7 cellular contexts compared by ENCODE assay signal in the genomic region with DNA sequence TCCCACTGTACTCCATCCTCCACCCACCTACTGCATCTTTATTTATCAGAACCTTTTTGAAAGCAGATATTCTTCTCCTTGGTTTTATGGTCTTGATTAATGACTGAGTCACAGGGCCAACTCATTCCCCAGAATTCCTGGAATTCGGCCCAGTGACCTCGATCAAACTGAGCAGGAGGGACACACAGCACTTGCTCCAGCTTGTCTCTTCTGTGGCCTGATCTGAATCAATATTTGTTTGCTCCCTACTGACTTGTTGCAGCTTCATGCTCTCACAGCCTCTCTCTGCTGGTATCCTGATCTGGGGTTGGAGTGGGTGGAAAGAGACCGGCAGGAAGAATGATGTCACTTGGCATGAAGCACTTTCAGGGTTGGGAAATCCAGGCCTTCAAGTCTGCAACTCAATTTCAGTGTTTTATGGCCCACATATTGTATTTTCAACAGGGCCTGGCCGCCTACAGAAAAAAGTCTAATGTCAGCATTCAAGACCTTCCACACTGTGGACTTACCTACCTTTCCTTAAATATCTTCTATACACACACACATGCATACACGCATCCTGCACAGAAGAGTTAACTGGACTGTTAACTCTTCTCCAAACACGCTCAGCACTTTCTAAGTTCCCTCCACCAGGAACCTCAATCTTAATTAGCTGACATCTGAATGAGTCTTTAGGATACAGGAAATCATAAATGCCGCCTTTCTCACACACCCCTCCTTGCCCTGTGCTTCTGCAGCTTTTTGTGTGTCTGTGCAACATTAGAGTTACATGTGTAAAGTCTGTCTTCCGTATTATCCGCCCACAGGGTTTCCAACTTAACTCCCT. TPM values are rescaled to one million over a fixed set of nuclear protein-coding genes. Genes with fewer than 3 reads are reported as not detected.
DNase-seq lines count a peak whose midpoint lies in the region; ATAC-seq and TF ChIP-seq lines count a peak whose summit lies in the region.

No MANE protein-coding gene starts in this region.

- peak; percentile 54 for ATAC-seq in thoracic aorta (ENCODE audit: insufficient number of reproducible peaks, low FRiP score, low read depth)

- H3K36me3 ChIP-seq in thoracic aorta, result no peaks in the 10 kb centered on the region

- DNase-seq in G401 (ENCODE audit: low spot score) (peak; percentile 14), NCI-H1092 treated with DMSO at 0.1 percent for 48 hours (lab: John Stamatoyannopoulos, UW) (peak; percentile 73), astrocyte of the spinal cord (ENCODE audit: low read depth, low spot score) (peak; percentile 97), kidney glomerular epithelial cell (lab: John Stamatoyannopoulos, UW) (peak; percentile 98), thoracic aorta (ENCODE audit: low spot score) (peak; percentile 39), NCI-H2227 (lab: John Stamatoyannopoulos, UW; ENCODE audit: unreplicated experiment) (no peak), GM20000 (ENCODE audit: low spot score) (no peak)

- no peak for TF ChIP-seq CTCF in astrocyte of the spinal cord (IDR thresholded peaks at IDR 0.05; ENCODE audit: low read depth, low read length)
- no peak for TF ChIP-seq CTCF in thoracic aorta (IDR thresholded peaks at IDR 0.05)
- TF ChIP-seq CTCF in GM20000 (IDR thresholded peaks at IDR 0.05; ENCODE audit: extremely low read depth, missing control alignments), result no peak

- H3K4me3 ChIP-seq in astrocyte of the spinal cord (ENCODE audit: low read depth, low read length), result peak overlapping the region; percentile 91
- peak overlapping the region; percentile 97 for H3K4me3 ChIP-seq in thoracic aorta

- no peaks in the 10 kb centered on the region for H3K27me3 ChIP-seq in thoracic aorta (replicated peaks; ENCODE audit: insufficient read depth)

- H3K27ac ChIP-seq in thoracic aorta, result peak overlapping the region; percentile 99

- H3K4me1 ChIP-seq in thoracic aorta (ENCODE audit: control insufficient read depth in 1 of 2, low read depth in 2 of 2), result peaks cover 51 to 84% of the 10 kb centered on the region in 2 donors

- no peaks in the 10 kb centered on the region for H3K9me3 ChIP-seq in thoracic aorta

- in situ Hi-C loops in G401 (cut with HindIII; ENCODE audit: low sequenced_read_pairs) (no loop called here), astrocyte of the spinal cord (cut with HindIII; ENCODE audit: low sequenced_read_pairs) (no loop called here)

RNA-seq across cellular contexts. Expression of a gene that starts 4.6 kb away (rescaled TPM):
- 851 and 1,039 TPM in 2 replicates for total RNA-seq in G401 (2014; rRNA removed; shearing (Covaris generic))
- 100 to 1,000 TPM; 752 to 812 TPM for total RNA-seq in thoracic aorta

Comparison
In these comparisons a context has a peak if more than half of its experiments do, and no peak if none do; other contexts are left out.
1. DNase-seq: peak in G401 (single experiment), NCI-H1092 treated with DMSO at 0.1 percent for 48 hours (single experiment), astrocyte of the spinal cord (single experiment), kidney glomerular epithelial cell (single experiment) and thoracic aorta (single experiment); none in NCI-H2227 (single experiment) and GM20000 (single experiment).